12 cellular contexts compared by ENCODE assay signal in genomic region chr4:134132086-134132783, GRCh38.
"Had no signal": no experiment of that assay in that cellular context is flagged by ENCODE, and none has a peak within 500 bp of the region (broad histone marks: within the 10 kb centered on the region; RNA-seq: fewer than 3 reads in every experiment).

No MANE protein-coding gene starts in this region.

- H3K36me3 Mint-ChIP-seq: naive B cell; stimulated activated effector memory CD8-positive, alpha-beta T cell treated with anti-CD3 and anti-CD28 coated beads, Interleukin-12 subunit alpha, Interleukin-12 subunit beta, amount 100 ng/mL, for 72 hours had no signal

- H3K27ac ChIP-seq: ascending aorta, dorsolateral prefrontal cortex, esophagus squamous epithelium, heart left ventricle, transverse colon had no signal

- H3K27ac Mint-ChIP-seq: activated CD8-positive, alpha-beta T cell treated with anti-CD3 and anti-CD28 coated beads for 36 hours; naive B cell; stimulated activated effector memory CD8-positive, alpha-beta T cell treated with anti-CD3 and anti-CD28 coated beads, Interleukin-12 subunit alpha, Interleukin-12 subunit beta, amount 100 ng/mL, for 72 hours had no signal

- ATAC-seq: activated CD8-positive, alpha-beta T cell treated with anti-CD3 and anti-CD28 coated beads for 36 hours; heart left ventricle; right cardiac atrium; stimulated activated effector memory CD8-positive, alpha-beta T cell treated with anti-CD3 and anti-CD28 coated beads, Interleukin-12 subunit alpha, Interleukin-12 subunit beta, amount 100 ng/mL, for 72 hours had no signal

- H3K27me3 Mint-ChIP-seq: activated CD8-positive, alpha-beta T cell treated with anti-CD3 and anti-CD28 coated beads for 36 hours; naive B cell had no signal

- H3K4me1 Mint-ChIP-seq: naive B cell; stimulated activated effector memory CD8-positive, alpha-beta T cell treated with anti-CD3 and anti-CD28 coated beads, Interleukin-12 subunit alpha, Interleukin-12 subunit beta, amount 100 ng/mL, for 72 hours had no signal

- DNase-seq: activated CD8-positive, alpha-beta memory T cell treated with anti-CD3 and anti-CD28 coated beads, Interleukin-2, amount 50 U/mL, for 4 hours; activated CD8-positive, alpha-beta T cell treated with anti-CD3 and anti-CD28 coated beads for 36 hours; dorsolateral prefrontal cortex; esophagus squamous epithelium; foreskin fibroblast; heart left ventricle; naive B cell; posterior cingulate gyrus; right cardiac atrium; transverse colon had no signal

- H3K4me3 Mint-ChIP-seq: activated CD8-positive, alpha-beta T cell treated with anti-CD3 and anti-CD28 coated beads for 36 hours; naive B cell; stimulated activated effector memory CD8-positive, alpha-beta T cell treated with anti-CD3 and anti-CD28 coated beads, Interleukin-12 subunit alpha, Interleukin-12 subunit beta, amount 100 ng/mL, for 72 hours had no signal
